Comparison of ENCODE assay signal across 1 cellular context in genomic region chr5:174717826-174718455, GRCh38.
TF ChIP-seq lines count a peak whose summit lies in the region.

No MANE protein-coding gene starts in this region.

TF ChIP-seq in A549, 52 proteins besides CTCF, POLR2A, EP300 and RAD21 (continued from another document):
- TF ChIP-seq E2F6 (IDR thresholded peaks at IDR 0.05; ENCODE audit: borderline replicate concordance, low read depth) (no peak), SREBF2 (IDR thresholded peaks at IDR 0.05) (no peak), CHD2 (IDR thresholded peaks at IDR 0.05; ENCODE audit: low read length, partially characterized antibody) (no peak), MYC (IDR thresholded peaks at IDR 0.05; ENCODE audit: borderline replicate concordance, low read length) (no peak)
